Comparison of ENCODE assay signal across 1 cellular context in the genomic region with DNA sequence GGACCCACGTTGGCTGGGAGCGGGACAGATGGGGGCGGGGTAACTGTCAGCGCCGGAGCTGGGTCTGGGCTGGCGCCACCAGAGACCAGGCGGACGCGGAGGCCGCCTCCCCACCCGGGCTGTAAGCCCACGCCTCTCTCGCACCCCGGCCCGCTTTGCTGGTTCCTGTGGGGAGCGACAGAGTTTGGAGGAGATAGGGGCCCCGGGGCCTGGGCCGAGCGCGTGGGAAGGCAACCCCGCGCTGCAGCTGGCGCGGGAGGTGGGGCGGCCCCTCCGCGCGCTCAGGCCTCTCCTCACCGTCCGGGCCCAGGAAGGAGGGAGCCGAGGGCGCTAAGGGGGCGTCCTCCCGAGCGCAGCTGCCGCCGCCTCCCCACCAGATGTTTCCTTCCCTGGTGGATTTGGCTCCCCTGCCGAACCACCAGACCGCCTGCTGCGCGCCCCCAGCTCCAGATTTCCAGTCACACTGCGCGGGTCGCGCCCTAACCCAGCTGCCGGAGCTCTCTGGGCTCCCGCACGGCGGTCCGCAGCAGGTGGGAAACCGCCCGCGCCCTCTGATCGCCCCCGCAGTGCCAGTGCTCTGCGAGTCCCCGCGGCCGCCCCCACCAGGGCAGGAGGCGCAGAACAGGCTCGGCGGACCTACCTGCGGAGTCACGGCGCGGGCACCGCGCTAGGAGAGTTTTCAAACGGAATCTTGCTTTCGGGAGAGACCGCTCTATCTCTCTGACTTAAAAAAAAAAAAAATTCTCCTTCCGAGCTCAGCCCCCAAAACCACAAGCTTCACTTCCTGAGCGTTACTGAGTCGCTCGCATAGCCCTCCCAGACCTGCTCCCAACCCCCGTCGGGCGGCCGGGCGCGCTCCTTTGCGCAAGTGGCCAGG.
TF ChIP-seq lines count a peak whose summit lies in the region.

No MANE protein-coding gene starts in this region.

TF ChIP-seq in WTC11, 78 proteins besides CTCF, POLR2A, EP300 and RAD21 (continued from another document):
- TF ChIP-seq GTF2I (CRISPR knock-in tag; conservative IDR thresholded peaks at IDR 0.05) (no peak), JAZF1 (CRISPR knock-in tag; IDR thresholded peaks at IDR 0.05) (no peak), ZNF423 (CRISPR knock-in tag; IDR thresholded peaks at IDR 0.05) (peak; percentile 84), ETV6 (CRISPR knock-in tag; IDR thresholded peaks at IDR 0.05) (no peak), KAT7 (CRISPR knock-in tag; IDR thresholded peaks at IDR 0.05; ENCODE audit: borderline replicate concordance) (0 out of 2 replicates have a peak, but pooled peaks have one; percentile 7), ZNF219 (CRISPR knock-in tag; IDR thresholded peaks at IDR 0.05; ENCODE audit: borderline replicate concordance) (no peak), RORB (CRISPR knock-in tag; IDR thresholded peaks at IDR 0.05) (no peak), ELF4 (CRISPR knock-in tag; IDR thresholded peaks at IDR 0.05; ENCODE audit: low read depth) (no peak)
- TF ChIP-seq, protein P1, sequence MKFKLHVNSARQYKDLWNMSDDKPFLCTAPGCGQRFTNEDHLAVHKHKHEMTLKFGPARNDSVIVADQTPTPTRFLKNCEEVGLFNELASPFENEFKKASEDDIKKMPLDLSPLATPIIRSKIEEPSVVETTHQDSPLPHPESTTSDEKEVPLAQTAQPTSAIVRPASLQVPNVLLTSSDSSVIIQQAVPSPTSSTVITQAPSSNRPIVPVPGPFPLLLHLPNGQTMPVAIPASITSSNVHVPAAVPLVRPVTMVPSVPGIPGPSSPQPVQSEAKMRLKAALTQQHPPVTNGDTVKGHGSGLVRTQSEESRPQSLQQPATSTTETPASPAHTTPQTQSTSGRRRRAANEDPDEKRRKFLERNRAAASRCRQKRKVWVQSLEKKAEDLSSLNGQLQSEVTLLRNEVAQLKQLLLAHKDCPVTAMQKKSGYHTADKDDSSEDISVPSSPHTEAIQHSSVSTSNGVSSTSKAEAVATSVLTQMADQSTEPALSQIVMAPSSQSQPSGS (CRISPR knock-in tag; IDR thresholded peaks at IDR 0.05; ENCODE audit: borderline replicate concordance, low read depth), result no peak
- TF ChIP-seq, protein P2, sequence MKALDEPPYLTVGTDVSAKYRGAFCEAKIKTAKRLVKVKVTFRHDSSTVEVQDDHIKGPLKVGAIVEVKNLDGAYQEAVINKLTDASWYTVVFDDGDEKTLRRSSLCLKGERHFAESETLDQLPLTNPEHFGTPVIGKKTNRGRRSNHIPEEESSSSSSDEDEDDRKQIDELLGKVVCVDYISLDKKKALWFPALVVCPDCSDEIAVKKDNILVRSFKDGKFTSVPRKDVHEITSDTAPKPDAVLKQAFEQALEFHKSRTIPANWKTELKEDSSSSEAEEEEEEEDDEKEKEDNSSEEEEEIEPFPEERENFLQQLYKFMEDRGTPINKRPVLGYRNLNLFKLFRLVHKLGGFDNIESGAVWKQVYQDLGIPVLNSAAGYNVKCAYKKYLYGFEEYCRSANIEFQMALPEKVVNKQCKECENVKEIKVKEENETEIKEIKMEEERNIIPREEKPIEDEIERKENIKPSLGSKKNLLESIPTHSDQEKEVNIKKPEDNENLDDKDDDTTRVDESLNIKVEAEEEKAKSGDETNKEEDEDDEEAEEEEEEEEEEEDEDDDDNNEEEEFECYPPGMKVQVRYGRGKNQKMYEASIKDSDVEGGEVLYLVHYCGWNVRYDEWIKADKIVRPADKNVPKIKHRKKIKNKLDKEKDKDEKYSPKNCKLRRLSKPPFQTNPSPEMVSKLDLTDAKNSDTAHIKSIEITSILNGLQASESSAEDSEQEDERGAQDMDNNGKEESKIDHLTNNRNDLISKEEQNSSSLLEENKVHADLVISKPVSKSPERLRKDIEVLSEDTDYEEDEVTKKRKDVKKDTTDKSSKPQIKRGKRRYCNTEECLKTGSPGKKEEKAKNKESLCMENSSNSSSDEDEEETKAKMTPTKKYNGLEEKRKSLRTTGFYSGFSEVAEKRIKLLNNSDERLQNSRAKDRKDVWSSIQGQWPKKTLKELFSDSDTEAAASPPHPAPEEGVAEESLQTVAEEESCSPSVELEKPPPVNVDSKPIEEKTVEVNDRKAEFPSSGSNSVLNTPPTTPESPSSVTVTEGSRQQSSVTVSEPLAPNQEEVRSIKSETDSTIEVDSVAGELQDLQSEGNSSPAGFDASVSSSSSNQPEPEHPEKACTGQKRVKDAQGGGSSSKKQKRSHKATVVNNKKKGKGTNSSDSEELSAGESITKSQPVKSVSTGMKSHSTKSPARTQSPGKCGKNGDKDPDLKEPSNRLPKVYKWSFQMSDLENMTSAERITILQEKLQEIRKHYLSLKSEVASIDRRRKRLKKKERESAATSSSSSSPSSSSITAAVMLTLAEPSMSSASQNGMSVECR (CRISPR knock-in tag; IDR thresholded peaks at IDR 0.05; ENCODE audit: borderline replicate concordance), result 0 out of 2 replicates have a peak, but pooled peaks have one; percentile 12
- TF ChIP-seq, protein P3, sequence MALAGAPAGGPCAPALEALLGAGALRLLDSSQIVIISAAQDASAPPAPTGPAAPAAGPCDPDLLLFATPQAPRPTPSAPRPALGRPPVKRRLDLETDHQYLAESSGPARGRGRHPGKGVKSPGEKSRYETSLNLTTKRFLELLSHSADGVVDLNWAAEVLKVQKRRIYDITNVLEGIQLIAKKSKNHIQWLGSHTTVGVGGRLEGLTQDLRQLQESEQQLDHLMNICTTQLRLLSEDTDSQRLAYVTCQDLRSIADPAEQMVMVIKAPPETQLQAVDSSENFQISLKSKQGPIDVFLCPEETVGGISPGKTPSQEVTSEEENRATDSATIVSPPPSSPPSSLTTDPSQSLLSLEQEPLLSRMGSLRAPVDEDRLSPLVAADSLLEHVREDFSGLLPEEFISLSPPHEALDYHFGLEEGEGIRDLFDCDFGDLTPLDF (CRISPR knock-in tag; IDR thresholded peaks at IDR 0.05), result no peak
- TF ChIP-seq, protein P4, sequence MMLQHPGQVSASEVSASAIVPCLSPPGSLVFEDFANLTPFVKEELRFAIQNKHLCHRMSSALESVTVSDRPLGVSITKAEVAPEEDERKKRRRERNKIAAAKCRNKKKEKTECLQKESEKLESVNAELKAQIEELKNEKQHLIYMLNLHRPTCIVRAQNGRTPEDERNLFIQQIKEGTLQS (CRISPR knock-in tag; conservative IDR thresholded peaks at IDR 0.05), result no peak
- TF ChIP-seq, protein P5, sequence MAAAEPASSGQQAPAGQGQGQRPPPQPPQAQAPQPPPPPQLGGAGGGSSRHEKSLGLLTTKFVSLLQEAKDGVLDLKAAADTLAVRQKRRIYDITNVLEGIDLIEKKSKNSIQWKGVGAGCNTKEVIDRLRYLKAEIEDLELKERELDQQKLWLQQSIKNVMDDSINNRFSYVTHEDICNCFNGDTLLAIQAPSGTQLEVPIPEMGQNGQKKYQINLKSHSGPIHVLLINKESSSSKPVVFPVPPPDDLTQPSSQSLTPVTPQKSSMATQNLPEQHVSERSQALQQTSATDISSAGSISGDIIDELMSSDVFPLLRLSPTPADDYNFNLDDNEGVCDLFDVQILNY (CRISPR knock-in tag; IDR thresholded peaks at IDR 0.05), result no peak
- TF ChIP-seq, protein P6, sequence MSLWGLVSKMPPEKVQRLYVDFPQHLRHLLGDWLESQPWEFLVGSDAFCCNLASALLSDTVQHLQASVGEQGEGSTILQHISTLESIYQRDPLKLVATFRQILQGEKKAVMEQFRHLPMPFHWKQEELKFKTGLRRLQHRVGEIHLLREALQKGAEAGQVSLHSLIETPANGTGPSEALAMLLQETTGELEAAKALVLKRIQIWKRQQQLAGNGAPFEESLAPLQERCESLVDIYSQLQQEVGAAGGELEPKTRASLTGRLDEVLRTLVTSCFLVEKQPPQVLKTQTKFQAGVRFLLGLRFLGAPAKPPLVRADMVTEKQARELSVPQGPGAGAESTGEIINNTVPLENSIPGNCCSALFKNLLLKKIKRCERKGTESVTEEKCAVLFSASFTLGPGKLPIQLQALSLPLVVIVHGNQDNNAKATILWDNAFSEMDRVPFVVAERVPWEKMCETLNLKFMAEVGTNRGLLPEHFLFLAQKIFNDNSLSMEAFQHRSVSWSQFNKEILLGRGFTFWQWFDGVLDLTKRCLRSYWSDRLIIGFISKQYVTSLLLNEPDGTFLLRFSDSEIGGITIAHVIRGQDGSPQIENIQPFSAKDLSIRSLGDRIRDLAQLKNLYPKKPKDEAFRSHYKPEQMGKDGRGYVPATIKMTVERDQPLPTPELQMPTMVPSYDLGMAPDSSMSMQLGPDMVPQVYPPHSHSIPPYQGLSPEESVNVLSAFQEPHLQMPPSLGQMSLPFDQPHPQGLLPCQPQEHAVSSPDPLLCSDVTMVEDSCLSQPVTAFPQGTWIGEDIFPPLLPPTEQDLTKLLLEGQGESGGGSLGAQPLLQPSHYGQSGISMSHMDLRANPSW (CRISPR knock-in tag; conservative IDR thresholded peaks at IDR 0.05; ENCODE audit: low read depth), result no peak
TF ChIP-seq in WTC11: peak in this region for 3.
